Comparison of ENCODE assay signal across 1 cellular context in the genomic region with DNA sequence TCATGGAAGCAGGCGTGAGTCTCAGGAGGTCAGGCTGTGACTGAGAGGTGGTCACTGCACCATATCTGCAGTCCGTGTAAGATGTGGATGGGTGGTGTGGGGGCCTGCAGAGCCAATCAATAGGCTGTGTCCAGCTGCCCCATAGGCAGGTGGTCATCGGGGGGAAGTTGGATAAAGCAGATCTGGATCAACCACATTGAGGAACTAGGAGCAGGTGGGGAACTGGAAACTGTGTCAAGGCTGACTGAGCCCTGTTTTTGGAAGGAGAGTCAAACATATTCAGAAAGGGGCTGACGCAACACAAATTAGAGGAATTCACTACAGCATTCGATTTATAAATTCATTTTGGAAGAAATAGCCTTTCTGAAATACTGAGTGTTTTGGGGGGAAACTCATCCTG.
TF ChIP-seq lines count a peak whose summit lies in the region.

No MANE protein-coding gene starts in this region.

TF ChIP-seq in HepG2, 621 proteins besides CTCF, POLR2A, EP300 and RAD21:
- no peak for TF ChIP-seq PHB2 (IDR thresholded peaks at IDR 0.05; ENCODE audit: partially characterized antibody)
- TF ChIP-seq, protein P1, sequence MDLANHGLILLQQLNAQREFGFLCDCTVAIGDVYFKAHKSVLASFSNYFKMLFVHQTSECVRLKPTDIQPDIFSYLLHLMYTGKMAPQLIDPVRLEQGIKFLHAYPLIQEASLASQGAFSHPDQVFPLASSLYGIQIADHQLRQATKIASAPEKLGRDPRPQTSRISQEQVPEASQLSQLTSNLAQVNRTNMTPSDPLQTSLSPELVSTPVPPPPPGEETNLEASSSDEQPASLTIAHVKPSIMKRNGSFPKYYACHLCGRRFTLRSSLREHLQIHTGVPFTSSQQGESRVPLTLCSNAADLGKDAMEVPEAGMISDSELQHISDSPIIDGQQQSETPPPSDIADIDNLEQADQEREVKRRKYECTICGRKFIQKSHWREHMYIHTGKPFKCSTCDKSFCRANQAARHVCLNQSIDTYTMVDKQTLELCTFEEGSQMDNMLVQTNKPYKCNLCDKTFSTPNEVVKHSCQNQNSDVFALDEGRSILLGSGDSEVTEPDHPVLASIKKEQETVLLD (CRISPR knock-in tag; IDR thresholded peaks at IDR 0.05; ENCODE audit: low read depth): no peak
TF ChIP-seq in HepG2: peak in this region for 0.
